In genomic region chr1:8283058-8283884, GRCh38 we compare ENCODE assay signal across 8 cellular contexts. TPM values are rescaled to one million over a fixed set of nuclear protein-coding genes. Genes with fewer than 3 reads are reported as not detected.
A peak's percentile ranks its signal among the peaks of the same experiment; 100 is the strongest.
DNase-seq lines count a peak whose midpoint lies in the region; ATAC-seq and TF ChIP-seq lines count a peak whose summit lies in the region.

No MANE protein-coding gene starts in this region.

- H3K36me3 Mint-ChIP-seq in activated T-helper 2 cell treated with anti-CD3 and anti-CD28 coated beads, Interferon-gamma antibody, Interleukin-2, Interleukin-4, amounts not matched to agents 10 μg/mL and 5 μg/mL and 100 μg/mL, durations not matched to agents 14 hours and 24 hours and 36 hours (ENCODE audit: low read depth), result no peaks in the 10 kb centered on the region
- no peaks in the 10 kb centered on the region for H3K36me3 Mint-ChIP-seq in stimulated activated naive CD8-positive, alpha-beta T cell treated with anti-CD3 and anti-CD28 coated beads, Interleukin-15, Interleukin-2, amounts not matched to agents 100 ng/mL and 50 ng/mL, for 24 hours (ENCODE audit: low read depth)
- no peaks in the 10 kb centered on the region for H3K36me3 Mint-ChIP-seq in WTC11

- no peak for TF ChIP-seq CTCF in WTC11 (IDR thresholded peaks at IDR 0.05)

- peak; percentile 95 for ATAC-seq in GM19395 (IDR thresholded peaks at IDR 0.05; ENCODE audit: unreplicated experiment)
- peak; percentile 84 for ATAC-seq in HG03196 (IDR thresholded peaks at IDR 0.05; ENCODE audit: unreplicated experiment)
- no peak for ATAC-seq in WTC11

- peak overlapping the region; percentile 44 for H3K27ac Mint-ChIP-seq in activated T-helper 2 cell treated with anti-CD3 and anti-CD28 coated beads, Interferon-gamma antibody, Interleukin-2, Interleukin-4, amounts not matched to agents 10 μg/mL and 5 μg/mL and 100 μg/mL, durations not matched to agents 14 hours and 24 hours and 36 hours
- peak overlapping the region; percentile 63 for H3K27ac Mint-ChIP-seq in stimulated activated naive CD8-positive, alpha-beta T cell treated with anti-CD3 and anti-CD28 coated beads, Interleukin-15, Interleukin-2, amounts not matched to agents 100 ng/mL and 50 ng/mL, for 24 hours
- no peak overlapping the region for H3K27ac Mint-ChIP-seq in WTC11

- POLR2A ChIA-PET in WTC11 (lab: Charles Lee), result no interaction called here

- CTCF ChIA-PET in WTC11 (lab: Charles Lee), result no interaction called here

- H3K4me3 Mint-ChIP-seq in activated T-helper 2 cell treated with anti-CD3 and anti-CD28 coated beads, Interferon-gamma antibody, Interleukin-2, Interleukin-4, amounts not matched to agents 10 μg/mL and 5 μg/mL and 100 μg/mL, durations not matched to agents 14 hours and 24 hours and 36 hours (ENCODE audit: low read depth), result no peak overlapping the region
- peak overlapping the region; percentile 15 for H3K4me3 Mint-ChIP-seq in stimulated activated naive CD8-positive, alpha-beta T cell treated with anti-CD3 and anti-CD28 coated beads, Interleukin-15, Interleukin-2, amounts not matched to agents 100 ng/mL and 50 ng/mL, for 24 hours
- H3K4me3 Mint-ChIP-seq in WTC11, result no peak overlapping the region

- peaks cover 16% of the 10 kb centered on the region for H3K4me1 Mint-ChIP-seq in activated T-helper 2 cell treated with anti-CD3 and anti-CD28 coated beads, Interferon-gamma antibody, Interleukin-2, Interleukin-4, amounts not matched to agents 10 μg/mL and 5 μg/mL and 100 μg/mL, durations not matched to agents 14 hours and 24 hours and 36 hours (ENCODE audit: low read depth)
- H3K4me1 Mint-ChIP-seq in stimulated activated naive CD8-positive, alpha-beta T cell treated with anti-CD3 and anti-CD28 coated beads, Interleukin-15, Interleukin-2, amounts not matched to agents 100 ng/mL and 50 ng/mL, for 24 hours (ENCODE audit: low read depth), result peaks cover 22% of the 10 kb centered on the region
- H3K4me1 Mint-ChIP-seq in WTC11, result peaks cover 21% of the 10 kb centered on the region

- DNase-seq in CD1c-positive myeloid dendritic cell (ENCODE audit: extremely low spot score) (peak; percentile 87), globus pallidus (ENCODE audit: low spot score) (no peak), WTC11 (ENCODE audit: low spot score) (no peak), COLO668 (lab: John Stamatoyannopoulos, UW; ENCODE audit: unreplicated experiment) (no peak)
- DNase-seq in activated T-helper 2 cell treated with anti-CD3 and anti-CD28 coated beads, Interferon-gamma antibody, Interleukin-2, Interleukin-4, amounts not matched to agents 10 μg/mL and 5 μg/mL and 100 μg/mL, durations not matched to agents 14 hours and 24 hours and 36 hours (ENCODE audit: low spot score), result no peak

- intact Hi-C loops in activated T-helper 2 cell treated with anti-CD3 and anti-CD28 coated beads, Interferon-gamma antibody, Interleukin-2, Interleukin-4, amounts not matched to agents 10 μg/mL and 5 μg/mL and 100 μg/mL, durations not matched to agents 14 hours and 24 hours and 36 hours (cut with micrococcal nuclease), result no loop called here

- H3K27me3 Mint-ChIP-seq in activated T-helper 2 cell treated with anti-CD3 and anti-CD28 coated beads, Interferon-gamma antibody, Interleukin-2, Interleukin-4, amounts not matched to agents 10 μg/mL and 5 μg/mL and 100 μg/mL, durations not matched to agents 14 hours and 24 hours and 36 hours (ENCODE audit: low read depth), result peaks cover 19% of the 10 kb centered on the region
- H3K27me3 Mint-ChIP-seq in stimulated activated naive CD8-positive, alpha-beta T cell treated with anti-CD3 and anti-CD28 coated beads, Interleukin-15, Interleukin-2, amounts not matched to agents 100 ng/mL and 50 ng/mL, for 24 hours, result peaks cover 37% of the 10 kb centered on the region
- H3K27me3 Mint-ChIP-seq in WTC11 (ENCODE audit: low read depth), result no peaks in the 10 kb centered on the region

- no peaks in the 10 kb centered on the region for H3K9me3 Mint-ChIP-seq in activated T-helper 2 cell treated with anti-CD3 and anti-CD28 coated beads, Interferon-gamma antibody, Interleukin-2, Interleukin-4, amounts not matched to agents 10 μg/mL and 5 μg/mL and 100 μg/mL, durations not matched to agents 14 hours and 24 hours and 36 hours
- H3K9me3 Mint-ChIP-seq in stimulated activated naive CD8-positive, alpha-beta T cell treated with anti-CD3 and anti-CD28 coated beads, Interleukin-15, Interleukin-2, amounts not matched to agents 100 ng/mL and 50 ng/mL, for 24 hours, result no peaks in the 10 kb centered on the region
- peaks cover 10% of the 10 kb centered on the region for H3K9me3 Mint-ChIP-seq in WTC11

TF ChIP-seq in WTC11, 78 proteins besides CTCF, POLR2A, EP300 and RAD21:
- TF ChIP-seq HMGXB4 (CRISPR knock-in tag; IDR thresholded peaks at IDR 0.05), result no peak
- no peak for TF ChIP-seq ZNF317 (CRISPR knock-in tag; IDR thresholded peaks at IDR 0.05; ENCODE audit: borderline replicate concordance, low read depth)
- TF ChIP-seq ESRRA (CRISPR knock-in tag; IDR thresholded peaks at IDR 0.05; ENCODE audit: borderline replicate concordance), result no peak

RNA-seq across cellular contexts. Expression of gene SLC45A1, which starts 34.6 kb away (rescaled TPM):
- total RNA-seq in activated T-helper 2 cell treated with anti-CD3 and anti-CD28 coated beads, Interferon-gamma antibody, Interleukin-2, Interleukin-4, amounts not matched to agents 10 μg/mL and 5 μg/mL and 100 μg/mL, durations not matched to agents 14 hours and 24 hours and 36 hours, result 0.50 and 0.80 TPM in 2 replicates
- 2.0 to 2.3 TPM (median 2.3 TPM) in 3 replicates for total RNA-seq in WTC11 (2021)
